In the genomic region with DNA sequence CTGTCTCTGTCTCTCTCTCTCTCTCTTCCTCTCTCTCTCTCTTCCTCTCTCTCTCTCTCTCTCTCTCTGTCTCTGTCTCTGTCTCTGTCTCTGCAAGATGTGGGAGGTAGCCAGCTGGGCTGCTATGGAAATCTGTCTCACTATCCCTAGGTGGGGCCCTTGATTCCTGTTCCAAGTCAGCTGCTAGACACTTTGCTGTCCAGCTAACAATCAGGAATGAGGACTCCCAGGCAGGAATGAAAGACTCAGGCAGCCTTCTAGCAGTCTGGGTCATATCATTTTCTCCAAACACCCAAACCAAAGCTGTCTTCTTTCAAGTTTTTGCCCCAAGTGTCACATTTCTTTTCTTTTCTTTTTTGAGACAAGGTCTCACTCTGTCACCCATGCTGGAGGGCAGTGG, we compare ENCODE assay signal across 18 cellular contexts. TPM values are rescaled to one million over a fixed set of nuclear protein-coding genes. Genes with fewer than 3 reads are reported as not detected.
DNase-seq lines count a peak whose midpoint lies in the region; ATAC-seq and TF ChIP-seq lines count a peak whose summit lies in the region.
"Had no signal": no experiment of that assay in that cellular context is flagged by ENCODE, and none has a peak within 500 bp of the region (broad histone marks: within the 10 kb centered on the region; RNA-seq: fewer than 3 reads in every experiment).

No MANE protein-coding gene starts in this region.

- no peak overlapping the region for H3K4me3 Mint-ChIP-seq in progenitor cell of endocrine pancreas (ENCODE audit: low read depth)
- no peak overlapping the region for H3K4me3 Mint-ChIP-seq in MCF 10A (ENCODE audit: unreplicated experiment)
- H3K4me3 Mint-ChIP-seq: CD8-positive, alpha-beta memory T cell had no signal

- H3K9me3 Mint-ChIP-seq in progenitor cell of endocrine pancreas (ENCODE audit: low read depth) (no peaks in the 10 kb centered on the region), MCF 10A (ENCODE audit: unreplicated experiment) (no peaks in the 10 kb centered on the region)
- H3K9me3 Mint-ChIP-seq: CD8-positive, alpha-beta memory T cell had no signal

- no TSS peak for BruUV-seq in HCT116 (replicated peaks; lab: Mats Ljungman, UMichigan)
- BruUV-seq in MCF 10A (replicated peaks; lab: Mats Ljungman, UMichigan) = no TSS peak

- no peak overlapping the region for H3K27ac Mint-ChIP-seq in progenitor cell of endocrine pancreas
- no peak overlapping the region for H3K27ac Mint-ChIP-seq in MCF 10A (ENCODE audit: low read depth, unreplicated experiment)
- H3K27ac Mint-ChIP-seq: CD8-positive, alpha-beta memory T cell had no signal

- no peak overlapping the region for H2BK12ac ChIP-seq in mesenchymal stem cell (ENCODE audit: low read length in 2 of 2)

- ATAC-seq in HCT116 (peak; percentile 47; the same call in 1 of the 2 replicates), HG03571 (IDR thresholded peaks at IDR 0.05; ENCODE audit: unreplicated experiment) (no peak)

- H3K27me3 ChIP-seq in HCT116 (ENCODE audit: insufficient read depth, low read length) = no peaks in the 10 kb centered on the region
- H3K27me3 ChIP-seq in mesenchymal stem cell (ENCODE audit: control insufficient read depth in 1 of 2, insufficient read depth in 1 of 2, low read length in 2 of 2) = peaks cover 5 to 21% of the 10 kb centered on the region in 2 experiments
- H3K27me3 ChIP-seq: BLaER1 treated with 17β-estradiol and CSF1 and Interleukin-3, amounts not matched to agents 10 nM and 100 nM had no signal

- H3K14ac ChIP-seq in mesenchymal stem cell (ENCODE audit: low read length in 2 of 2) = no peak overlapping the region

- CTCF ChIA-PET in HCT116 (lab: Charles Lee) = interaction anchor here (0.7 kb wide), 1 partner anchor 54 kb away, joined by 4 read pairs; no protein-coding TSS in a partner anchor
- CTCF ChIA-PET in MCF 10A (lab: Yijun Ruan, JAX) = no interaction called here

- POLR2A ChIA-PET in HCT116 (lab: Charles Lee) = interaction anchor here (0.6 kb wide), 1 partner anchor 52 kb away, joined by 3 read pairs; no protein-coding TSS in a partner anchor
- POLR2A ChIA-PET in MCF 10A (lab: Yijun Ruan, JAX) = interaction anchor here (0.6 kb wide), 1 partner anchor 85 kb away, joined by 3 read pairs; no protein-coding TSS in a partner anchor

- TF ChIP-seq CTCF in HCT116 (IDR thresholded peaks at IDR 0.05 in 2 of 3, conservative IDR thresholded peaks at IDR 0.05 in 1 of 3; ENCODE audit: borderline replicate concordance in 1 of 3, insufficient read depth in 1 of 3, low read depth in 2 of 3, low read length in 2 of 3) (no peak), choroid plexus epithelial cell (conservative IDR thresholded peaks at IDR 0.05; ENCODE audit: low read depth, low read length) (no peak), progenitor cell of endocrine pancreas (IDR thresholded peaks at IDR 0.05; ENCODE audit: unreplicated experiment) (no peak), MCF 10A (IDR thresholded peaks at IDR 0.05; ENCODE audit: unreplicated experiment) (no peak)

- no peak overlapping the region for H3K4me3 ChIP-seq in HCT116 (replicated peaks in 1 of 2; ENCODE audit: low read depth in 1 of 2, low read length in 2 of 2)
- H3K4me3 ChIP-seq in choroid plexus epithelial cell (ENCODE audit: low read depth, low read length) = no peak overlapping the region
- H3K4me3 ChIP-seq in mesenchymal stem cell (ENCODE audit: insufficient read depth in 1 of 2, low read depth in 1 of 2, low read length in 2 of 2) = no peak overlapping the region
- H3K4me3 ChIP-seq: BLaER1 treated with 17β-estradiol and CSF1 and Interleukin-3, amounts not matched to agents 10 nM and 100 nM; SK-N-MC had no signal

- H3K4me1 ChIP-seq in HCT116 (ENCODE audit: control insufficient read depth in 1 of 2, insufficient read depth in 2 of 2, low read length in 2 of 2) (no peaks in the 10 kb centered on the region), mesenchymal stem cell (ENCODE audit: control insufficient read depth, insufficient read depth, low read depth, low read length) (peaks cover 3% of the 10 kb centered on the region)
- H3K4me1 ChIP-seq: BLaER1 treated with 17β-estradiol and CSF1 and Interleukin-3, amounts not matched to agents 10 nM and 100 nM had no signal

- H2AFZ ChIP-seq in HCT116 (ENCODE audit: low read depth, low read length, poor library complexity, severe bottlenecking) (no peak overlapping the region), mesenchymal stem cell (ENCODE audit: low read depth, low read length) (no peak overlapping the region)

- H3K79me1 ChIP-seq in mesenchymal stem cell (replicated peaks; ENCODE audit: low read length, poor library complexity, severe bottlenecking) = no peaks in the 10 kb centered on the region

- H3K4me1 Mint-ChIP-seq in progenitor cell of endocrine pancreas (ENCODE audit: low read depth) (no peaks in the 10 kb centered on the region), MCF 10A (ENCODE audit: insufficient read depth, unreplicated experiment) (no peaks in the 10 kb centered on the region)
- H3K4me1 Mint-ChIP-seq: CD8-positive, alpha-beta memory T cell had no signal

- no peak overlapping the region for H3K4me2 ChIP-seq in HCT116 (ENCODE audit: low read length)
- no peak overlapping the region for H3K4me2 ChIP-seq in mesenchymal stem cell (ENCODE audit: low read length, poor library complexity, severe bottlenecking)
- H3K4me2 ChIP-seq: BLaER1 treated with 17β-estradiol and CSF1 and Interleukin-3, amounts not matched to agents 10 nM and 100 nM had no signal

- TF ChIP-seq POLR2A in HCT116 (IDR thresholded peaks at IDR 0.05; ENCODE audit: borderline replicate concordance, extremely low read depth, insufficient read depth, insufficient read length) = no peak

- H3K4ac ChIP-seq in mesenchymal stem cell (ENCODE audit: low read depth in 1 of 2, low read length in 2 of 2) = no peak overlapping the region

- H4K91ac ChIP-seq in mesenchymal stem cell (ENCODE audit: low read length) = no peak overlapping the region

- H3K9ac ChIP-seq in HCT116 (ENCODE audit: low read length) = no peak overlapping the region
- no peak overlapping the region for H3K9ac ChIP-seq in mesenchymal stem cell (ENCODE audit: low read length)
- H3K9ac ChIP-seq: BLaER1 treated with 17β-estradiol and CSF1 and Interleukin-3, amounts not matched to agents 10 nM and 100 nM had no signal

- H4K20me1 ChIP-seq in HCT116 (ENCODE audit: insufficient read depth) = no peaks in the 10 kb centered on the region
- H4K20me1 ChIP-seq: BLaER1 treated with 17β-estradiol and CSF1 and Interleukin-3, amounts not matched to agents 10 nM and 100 nM had no signal

- no peak overlapping the region for H3K18ac ChIP-seq in mesenchymal stem cell (ENCODE audit: low read depth in 1 of 2, low read length in 2 of 2)

- H3K27me3 Mint-ChIP-seq in progenitor cell of endocrine pancreas (peaks cover 14% of the 10 kb centered on the region), MCF 10A (ENCODE audit: insufficient read depth, unreplicated experiment) (peaks cover 11% of the 10 kb centered on the region)

- no peak overlapping the region for H3K23ac ChIP-seq in mesenchymal stem cell (ENCODE audit: low read length in 2 of 2)

- H2BK5ac ChIP-seq in mesenchymal stem cell (ENCODE audit: low read depth, low read length, poor library complexity, severe bottlenecking) = no peak overlapping the region

- H2AK5ac ChIP-seq in mesenchymal stem cell (ENCODE audit: low read length, severe bottlenecking) = no peak overlapping the region

- TF ChIP-seq RAD21 in HCT116 (IDR thresholded peaks at IDR 0.05; ENCODE audit: low read depth) = no peak; the same call in 1 of the 2 replicates

- no peak overlapping the region for H2BK120ac ChIP-seq in mesenchymal stem cell (ENCODE audit: low read depth, low read length)

- RAD21 ChIA-PET in HCT116 (lab: Charles Lee; ENCODE audit: low non-redundant PET in 1 of 2, low total read pairs in 2 of 2, uncharacterized antibody in 2 of 2, unreplicated experiment in 2 of 2) = interaction anchor here in 1 of 2 experiments (0.7 kb wide), 1 partner anchor 30 kb away, joined by 3 read pairs; no protein-coding TSS in a partner anchor

- no peak overlapping the region for H2BK15ac ChIP-seq in mesenchymal stem cell (ENCODE audit: low read depth, poor library complexity, severe bottlenecking)

- H3K9me2 ChIP-seq in HCT116 (ENCODE audit: insufficient read depth) = no peaks in the 10 kb centered on the region

- no peaks in the 10 kb centered on the region for H3K79me2 ChIP-seq in HCT116 (ENCODE audit: insufficient read depth, low read length)

- H3K9me3 ChIP-seq in HCT116 (ENCODE audit: control insufficient read depth in 1 of 2, insufficient read depth in 1 of 2, low read depth in 1 of 2, low read length in 2 of 2) = no peaks in the 10 kb centered on the region
- H3K9me3 ChIP-seq in mesenchymal stem cell (ENCODE audit: control insufficient read depth, low read length) = no peaks in the 10 kb centered on the region
- H3K9me3 ChIP-seq: BLaER1 treated with 17β-estradiol and CSF1 and Interleukin-3, amounts not matched to agents 10 nM and 100 nM had no signal

- H3K36me3 Mint-ChIP-seq in progenitor cell of endocrine pancreas (ENCODE audit: insufficient read depth) (no peaks in the 10 kb centered on the region), MCF 10A (ENCODE audit: insufficient read depth, unreplicated experiment) (no peaks in the 10 kb centered on the region)

- H3K27ac ChIP-seq in HCT116 (ENCODE audit: low read depth, low read length) (no peak overlapping the region), mesenchymal stem cell (ENCODE audit: low read length, poor library complexity, severe bottlenecking) (no peak overlapping the region)
- H3K27ac ChIP-seq: BLaER1 treated with 17β-estradiol and CSF1 and Interleukin-3, amounts not matched to agents 10 nM and 100 nM; SK-N-MC had no signal

- H3K36me3 ChIP-seq in HCT116 (ENCODE audit: control insufficient read depth in 1 of 2, insufficient read depth in 2 of 2, low read length in 2 of 2) (no peaks in the 10 kb centered on the region), mesenchymal stem cell (ENCODE audit: control insufficient read depth in 1 of 2, insufficient read depth in 2 of 2, low read depth in 1 of 2, low read length in 2 of 2) (no peaks in the 10 kb centered on the region)
- H3K36me3 ChIP-seq: BLaER1 treated with 17β-estradiol and CSF1 and Interleukin-3, amounts not matched to agents 10 nM and 100 nM had no signal

- peak; percentile 16 for DNase-seq in AG08396 (ENCODE audit: low spot score)
- DNase-seq in HCT116 (ENCODE audit: low read depth, low spot score) = no peak
- DNase-seq in choroid plexus epithelial cell (ENCODE audit: low read depth) = peak; percentile 6
- peak; percentile 11 for DNase-seq in mesenchymal stem cell
- DNase-seq in progenitor cell of endocrine pancreas (ENCODE audit: low spot score, unreplicated experiment) = no peak
- DNase-seq in MCF 10A (ENCODE audit: unreplicated experiment) = no peak
- DNase-seq: CD8-positive, alpha-beta memory T cell; DMS53; H7; NCI-H1105 treated with DMSO at 0.1 percent for 48 hours; NCI-H1694 treated with DMSO at 0.1 percent for 48 hours; NCI-H510A; NCI-H82; OCI-M1; Right ventricle myocardium superior had no signal

- no peak overlapping the region for H4K8ac ChIP-seq in mesenchymal stem cell (ENCODE audit: low read length)

- intact Hi-C loops in HCT116 (cut with micrococcal nuclease) (no loop called here), MCF 10A (cut with micrococcal nuclease) (no loop called here)

RNA-seq across cellular contexts. Expression of gene CATSPERD, which starts 23.2 kb away (rescaled TPM):
- total RNA-seq in HCT116 (2021; ENCODE audit: unreplicated experiment) (not detected), progenitor cell of endocrine pancreas (not detected in 2 replicates), MCF 10A (2022) (not detected in 2 replicates)
- polyA plus RNA-seq in HCT116 (2012) = not detected in 2 replicates
- polyA plus RNA-seq in mesenchymal stem cell (2013, experiment 1 of 2) = not detected
- not detected for polyA plus RNA-seq in mesenchymal stem cell (2013, experiment 2 of 2)
- total RNA-seq: CD8-positive, alpha-beta memory T cell; Right ventricle myocardium superior had no signal
- polyA plus RNA-seq: CD8-positive, alpha-beta memory T cell had no signal

RNA-seq across cellular contexts. Expression of gene LONP1, which starts 23.7 kb away (rescaled TPM):
- total RNA-seq in HCT116 (2021; ENCODE audit: unreplicated experiment) (180 TPM), progenitor cell of endocrine pancreas (56.1 and 61.7 TPM in 2 replicates), MCF 10A (2022) (219 and 254 TPM in 2 replicates)
- 207 and 285 TPM in 2 replicates for polyA plus RNA-seq in HCT116 (2012)
- 42.5 TPM for polyA plus RNA-seq in mesenchymal stem cell (2013, experiment 1 of 2)
- polyA plus RNA-seq in mesenchymal stem cell (2013, experiment 2 of 2) = 41.2 TPM

RNA-seq across cellular contexts. Expression of gene PRR22, which starts 40.9 kb away (rescaled TPM):
- total RNA-seq in HCT116 (2021; ENCODE audit: unreplicated experiment) = 13.5 TPM
- polyA plus RNA-seq in HCT116 (2012) = 3.7 and 4.4 TPM in 2 replicates
- 1.4 TPM for polyA plus RNA-seq in mesenchymal stem cell (2013, experiment 1 of 2)
- polyA plus RNA-seq in mesenchymal stem cell (2013, experiment 2 of 2) = 1.5 TPM
- total RNA-seq in progenitor cell of endocrine pancreas = 5.8 and 5.9 TPM in 2 replicates
- total RNA-seq in MCF 10A (2022) = 6.4 and 9.4 TPM in 2 replicates

RNA-seq across cellular contexts. Expression of gene DUS3L, which starts 47.3 kb away (rescaled TPM):
- total RNA-seq in HCT116 (2021; ENCODE audit: unreplicated experiment) = 78.1 TPM
- polyA plus RNA-seq in HCT116 (2012) = 38.5 and 68.5 TPM in 2 replicates
- polyA plus RNA-seq in mesenchymal stem cell (2013, experiment 1 of 2) = 14.3 TPM
- 12.7 TPM for polyA plus RNA-seq in mesenchymal stem cell (2013, experiment 2 of 2)
- total RNA-seq in progenitor cell of endocrine pancreas = 42.6 and 43.1 TPM in 2 replicates
- 53.5 and 77.6 TPM in 2 replicates for total RNA-seq in MCF 10A (2022)

RNA-seq across cellular contexts. Expression of gene RPL36, which starts 53.5 kb away (rescaled TPM):
- total RNA-seq in HCT116 (2021; ENCODE audit: unreplicated experiment) (1,504 TPM), progenitor cell of endocrine pancreas (720 and 727 TPM in 2 replicates), MCF 10A (2022) (1,569 and 1,807 TPM in 2 replicates)
- 2,841 and 3,000 TPM in 2 replicates for polyA plus RNA-seq in HCT116 (2012)
- polyA plus RNA-seq in mesenchymal stem cell (2013, experiment 1 of 2) = 1,659 TPM
- polyA plus RNA-seq in mesenchymal stem cell (2013, experiment 2 of 2) = 1,656 TPM

Comparison
In these comparisons a context has a peak if more than half of its experiments do, and no peak if none do; other contexts are left out.
1. DNase-seq: peak in AG08396 (single experiment), choroid plexus epithelial cell (single experiment) and mesenchymal stem cell (single experiment); none in HCT116 (single experiment), progenitor cell of endocrine pancreas (single experiment) and MCF 10A (single experiment).